Comparison of ENCODE assay signal across 10 cellular contexts in the genomic region with DNA sequence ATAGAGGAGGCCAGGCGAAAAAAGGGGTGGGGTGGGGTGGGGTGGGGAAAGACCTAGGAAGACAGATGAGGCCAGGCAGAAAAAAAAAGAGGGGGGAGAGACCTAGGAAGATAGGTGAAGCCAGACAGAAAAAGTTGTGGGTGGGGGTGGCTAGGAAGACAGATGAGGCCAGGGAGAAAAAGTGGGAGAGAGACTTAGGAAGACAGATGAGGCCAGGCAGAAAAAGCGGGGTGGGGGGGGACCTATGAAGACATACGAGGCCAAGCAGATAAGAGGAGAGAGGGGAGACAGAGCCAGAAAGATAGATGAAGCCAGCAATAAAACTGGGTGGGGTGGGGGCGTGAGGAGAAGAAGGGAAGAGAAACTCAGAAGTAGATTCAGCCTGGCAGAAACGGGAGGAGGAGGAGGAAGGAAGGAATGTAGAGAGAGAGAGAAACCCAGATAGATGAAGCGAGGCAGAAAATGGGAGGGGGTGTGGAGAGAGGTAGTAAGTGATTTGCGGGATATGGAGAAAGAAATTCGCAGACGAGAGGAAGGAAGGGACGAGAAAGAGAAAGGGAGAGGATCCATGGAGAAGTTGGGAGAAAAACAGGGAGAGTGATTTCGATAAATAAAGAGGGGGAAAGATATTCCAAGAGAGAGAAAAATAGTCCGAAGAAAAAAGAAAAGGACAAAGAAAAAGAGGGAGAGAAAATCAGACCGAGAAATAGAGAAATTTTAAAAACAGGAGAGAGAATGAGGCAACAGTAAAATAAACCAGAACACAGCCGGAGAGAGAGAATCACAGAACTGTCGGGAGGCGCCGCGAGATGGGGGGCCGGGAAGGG. TPM values are rescaled to one million over a fixed set of nuclear protein-coding genes. Genes with fewer than 3 reads are reported as not detected.
DNase-seq lines count a peak whose midpoint lies in the region; ATAC-seq and TF ChIP-seq lines count a peak whose summit lies in the region.
"Had no signal": no experiment of that assay in that cellular context is flagged by ENCODE, and none has a peak within 500 bp of the region (broad histone marks: within the 10 kb centered on the region; RNA-seq: fewer than 3 reads in every experiment).

No MANE protein-coding gene starts in this region.

- BruUV-seq in IMR-90 (replicated peaks; lab: Mats Ljungman, UMichigan) = no TSS peak

- H3K9ac ChIP-seq in IMR-90 (ENCODE audit: low read depth, low read length) = no peak overlapping the region

- H2AK5ac ChIP-seq in IMR-90 (ENCODE audit: low read depth, low read length) = no peak overlapping the region

- peak overlapping the region; percentile 55 for H3K4me2 ChIP-seq in IMR-90 (ENCODE audit: low read depth, low read length)

- in situ Hi-C loops in IMR-90 (cut with MboI; ENCODE audit: low sequenced_read_pairs) = no loop called here

- DNase-seq in AG04450 (ENCODE audit: low read depth, low spot score) (no peak), IMR-90 (no peak), breast epithelium (ENCODE audit: low spot score in 2 of 2) (no peak), COLO829 (ENCODE audit: low spot score) (no peak), EL (no peak), DMS153 treated with DMSO at 0.1 percent for 48 hours (lab: John Stamatoyannopoulos, UW; ENCODE audit: unreplicated experiment) (no peak)
- DNase-seq: NCI-H1092 had no signal

- no peaks in the 10 kb centered on the region for H4K20me1 ChIP-seq in IMR-90 (ENCODE audit: insufficient read depth, low read length)

- TF ChIP-seq CTCF in AG04450 (IDR thresholded peaks at IDR 0.05; ENCODE audit: low read depth, low read length) = no peak
- no peak for TF ChIP-seq CTCF in IMR-90 (conservative IDR thresholded peaks at IDR 0.05; ENCODE audit: low read depth, low read length)
- no peak for TF ChIP-seq CTCF in breast epithelium (IDR thresholded peaks at IDR 0.05)

- WGBS in IMR-90 (ENCODE audit: extremely low coverage in 2 of 2, insufficient read length in 1 of 2), 2 experiments = 5% methylated on average over 9 of the region's 19 CpGs; no CpG with 5 or more reads in 1 of the 2 experiments
- 3 to 5% methylated on average over 13 to 15 of the region's 19 CpGs for WGBS in mesodermal cell (ENCODE audit: insufficient coverage in 2 of 2), 2 experiments

- H3K4ac ChIP-seq in IMR-90 (ENCODE audit: low read depth, low read length) = no peak overlapping the region

- ATAC-seq in IMR-90 (ENCODE audit: low read depth) (no peak), HG02798 (IDR thresholded peaks at IDR 0.05; ENCODE audit: poor library complexity, unreplicated experiment) (no peak)

- POLR2A ChIA-PET in AG04450 (lab: Yijun Ruan, JAX) = no interaction called here
- POLR2A ChIA-PET in IMR-90 (lab: Charles Lee; ENCODE audit: unreplicated experiment) = no interaction called here

- peaks cover 6% of the 10 kb centered on the region; the same call in 1 of the 2 replicates for H3K9me3 ChIP-seq in AG04450 (ENCODE audit: control insufficient read depth, insufficient read depth, low read length)
- H3K9me3 ChIP-seq in IMR-90 (ENCODE audit: control insufficient read depth, insufficient read depth, low read length) = no peaks in the 10 kb centered on the region
- H3K9me3 ChIP-seq in breast epithelium = peaks cover 0 to 4% of the 10 kb centered on the region in 2 donors
- H3K9me3 ChIP-seq in mesodermal cell (ENCODE audit: control insufficient read depth, low read length) = no peaks in the 10 kb centered on the region

- no peak overlapping the region for H4K8ac ChIP-seq in IMR-90 (ENCODE audit: low read depth in 2 of 2, low read length in 2 of 2)

- H2BK20ac ChIP-seq in IMR-90 (ENCODE audit: low read depth, low read length) = no peak overlapping the region

- no peak overlapping the region for H3K14ac ChIP-seq in IMR-90 (replicated peaks; ENCODE audit: low read depth, low read length)

- TF ChIP-seq RAD21 in IMR-90 (IDR thresholded peaks at IDR 0.05; ENCODE audit: low read length) = no peak

- no peak overlapping the region for H3K23ac ChIP-seq in IMR-90 (ENCODE audit: low read depth, low read length)

- no peaks in the 10 kb centered on the region for H3K79me1 ChIP-seq in IMR-90 (ENCODE audit: low read depth in 1 of 2, low read length in 2 of 2)

- no peak overlapping the region for H2BK5ac ChIP-seq in IMR-90 (ENCODE audit: low read depth, low read length, poor library complexity, severe bottlenecking)

- TF ChIP-seq POLR2A in IMR-90 (IDR thresholded peaks at IDR 0.05; ENCODE audit: low read depth, low read length) = no peak
- TF ChIP-seq POLR2A in breast epithelium (IDR thresholded peaks at IDR 0.05) = no peak

- no peak overlapping the region for H2BK15ac ChIP-seq in IMR-90 (ENCODE audit: low read depth, low read length)

- no peak overlapping the region for H2AK9ac ChIP-seq in IMR-90 (replicated peaks; ENCODE audit: low read depth, low read length, poor library complexity)

- H3K56ac ChIP-seq in IMR-90 (ENCODE audit: extremely low read depth, insufficient read depth, low read length) = no peak overlapping the region

- no peaks in the 10 kb centered on the region for H3K27me3 ChIP-seq in AG04450 (ENCODE audit: control insufficient read depth, insufficient read depth, low read length)
- peaks cover 9% of the 10 kb centered on the region; the same call in 1 of the 2 replicates for H3K27me3 ChIP-seq in IMR-90 (ENCODE audit: control insufficient read depth, insufficient read depth, low read length)
- peaks cover 10 to 90% of the 10 kb centered on the region in 2 donors for H3K27me3 ChIP-seq in breast epithelium

- no peaks in the 10 kb centered on the region for H3K9me1 ChIP-seq in IMR-90 (ENCODE audit: insufficient read depth, low read length)

- CTCF ChIA-PET in AG04450 (lab: Charles Lee) = interaction anchor here (1.7 kb wide), 1 partner anchor 51 kb away, joined by 7 read pairs; no protein-coding TSS in a partner anchor
- CTCF ChIA-PET in IMR-90 (lab: Yijun Ruan, JAX) = no interaction called here

- H3K27ac ChIP-seq in AG04450 (ENCODE audit: low read depth, low read length) (no peak overlapping the region), IMR-90 (ENCODE audit: insufficient read depth, low read length) (no peak overlapping the region), breast epithelium (no peak overlapping the region), mesodermal cell (ENCODE audit: low read depth, low read length, severe bottlenecking) (peak overlapping the region; percentile 66)

- H2AFZ ChIP-seq in IMR-90 (replicated peaks; ENCODE audit: low read length, poor library complexity) = peak overlapping the region; percentile 85

- H4K5ac ChIP-seq in IMR-90 (ENCODE audit: low read depth, low read length) = no peak overlapping the region

- H3K18ac ChIP-seq in IMR-90 (ENCODE audit: low read depth, low read length) = no peak overlapping the region

- H3K4me3 ChIP-seq in AG04450 (ENCODE audit: low read depth, low read length) (peak overlapping the region; percentile 70), IMR-90 (ENCODE audit: insufficient read depth, low read depth, low read length) (no peak overlapping the region), breast epithelium (peak overlapping the region; percentile 15 to 59 (median 41)), mesodermal cell (ENCODE audit: extremely low read depth, insufficient read depth, low read length, poor library complexity, severe bottlenecking) (peak overlapping the region; percentile 62)

- H2BK120ac ChIP-seq in IMR-90 (ENCODE audit: low read depth, low read length) = no peak overlapping the region

- intact Hi-C loops in IMR-90 (cut with micrococcal nuclease) (no loop called here), breast epithelium (cut with DNase I; ENCODE audit: low total_unique reads) (no loop called here)

- H4K91ac ChIP-seq in IMR-90 (ENCODE audit: insufficient read depth, low read depth, low read length) = no peak overlapping the region

- no peaks in the 10 kb centered on the region for H3K4me1 ChIP-seq in IMR-90 (ENCODE audit: control insufficient read depth, insufficient read depth, low read length)
- no peaks in the 10 kb centered on the region for H3K4me1 ChIP-seq in breast epithelium
- H3K4me1 ChIP-seq in mesodermal cell (ENCODE audit: control insufficient read depth, insufficient read depth, low read length, poor library complexity, severe bottlenecking) = peaks cover 3% of the 10 kb centered on the region

- dilution Hi-C loops in IMR-90 (cut with HindIII; ENCODE audit: low sequenced_read_pairs, unreplicated experiment) = no loop called here

- no peaks in the 10 kb centered on the region for H3K36me3 ChIP-seq in IMR-90 (ENCODE audit: control insufficient read depth, insufficient read depth, low read length)
- H3K36me3 ChIP-seq in breast epithelium = no peaks in the 10 kb centered on the region
- H3K36me3 ChIP-seq in mesodermal cell (ENCODE audit: control insufficient read depth, insufficient read depth, low read length) = peaks cover 7% of the 10 kb centered on the region

TF ChIP-seq in IMR-90, 13 proteins besides CTCF, POLR2A, EP300 and RAD21:
- no peak for TF ChIP-seq FOS (IDR thresholded peaks at IDR 0.05; ENCODE audit: low read depth, low read length)
TF ChIP-seq in IMR-90: peak in this region for 0.

RNA-seq across cellular contexts. Expression of gene CACNG6, which starts 12.2 kb away (rescaled TPM):
- polyA plus RNA-seq in AG04450 (2011; rRNA removed) (0.17 and 0.19 TPM in 2 replicates), IMR-90 (2012; rRNA removed) (not detected in 2 replicates)
- not detected in 2 replicates for polyA minus RNA-seq in AG04450 (2011; rRNA and poly(A)+ RNA removed)
- total RNA-seq in IMR-90 (2012; rRNA removed) (not detected in 2 replicates), breast epithelium (not detected)
- polyA plus RNA-seq in IMR-90 (2012; cell fraction: cytosol; rRNA removed) = 0.02 and 0.03 TPM in 2 replicates
- 0.10 TPM in 1 of 2 replicates, not detected in the other for polyA plus RNA-seq in IMR-90 (2012; cell fraction: nucleus; rRNA removed; ENCODE audit: low replicate concordance)
- 3.6 TPM for polyA plus RNA-seq in mesodermal cell (2013, experiment 1 of 2)
- 3.2 TPM for polyA plus RNA-seq in mesodermal cell (2013, experiment 2 of 2)
- total RNA-seq: posterior vena cava had no signal

RNA-seq across cellular contexts. Expression of gene CACNG8, which starts 16.5 kb away (rescaled TPM):
- polyA plus RNA-seq in AG04450 (2011; rRNA removed) (0.33 and 0.52 TPM in 2 replicates), IMR-90 (2012; rRNA removed) (0.09 and 0.15 TPM in 2 replicates)
- polyA minus RNA-seq in AG04450 (2011; rRNA and poly(A)+ RNA removed) = 0.32 and 0.61 TPM in 2 replicates
- total RNA-seq in IMR-90 (2012; rRNA removed) (not detected in 2 replicates), breast epithelium (under 1 TPM in 1 of 3 donors, not detected in 2; under 0.01 TPM)
- polyA plus RNA-seq in IMR-90 (2012; cell fraction: cytosol; rRNA removed) = 0.04 and 0.08 TPM in 2 replicates
- polyA plus RNA-seq in IMR-90 (2012; cell fraction: nucleus; rRNA removed; ENCODE audit: low replicate concordance) = 0.39 and 0.54 TPM in 2 replicates
- 4.6 TPM for polyA plus RNA-seq in mesodermal cell (2013, experiment 1 of 2)
- polyA plus RNA-seq in mesodermal cell (2013, experiment 2 of 2) = 3.3 TPM
